27 cellular contexts compared by ENCODE assay signal in genomic region chr15:30036304-30036703, GRCh38. TPM values are rescaled to one million over a fixed set of nuclear protein-coding genes. Genes with fewer than 3 reads are reported as not detected.
DNase-seq lines count a peak whose midpoint lies in the region; ATAC-seq, FAIRE-seq and TF ChIP-seq lines count a peak whose summit lies in the region.
"Had no signal": no experiment of that assay in that cellular context is flagged by ENCODE, and none has a peak within 500 bp of the region (broad histone marks: within the 10 kb centered on the region; RNA-seq: fewer than 3 reads in every experiment).

No MANE protein-coding gene starts in this region.

- H3K27ac ChIP-seq in K562 (ENCODE audit: extremely low read depth, low read depth, low read length) (no peak overlapping the region), temporal lobe (ENCODE audit: low read depth, low read length) (peak overlapping the region; percentile 79), stomach (no peak overlapping the region), sigmoid colon (no peak overlapping the region)
- H3K27ac ChIP-seq: RWPE1, SK-N-MC had no signal

- FAIRE-seq in K562 (lab: Jason Lieb, UNC), result no peak
- FAIRE-seq: GM12878, H1, HTR-8/SVneo had no signal

- no peak for ATAC-seq in K562
- ATAC-seq: CD8-positive, alpha-beta T cell; GM12878; HCT116 had no signal

- TF ChIP-seq CTCF in K562 (IDR thresholded peaks at IDR 0.05 in 2 of 3, conservative IDR thresholded peaks at IDR 0.05 in 1 of 3; ENCODE audit: insufficient read depth in 2 of 3, low read depth in 1 of 3, low read length in 3 of 3) (no peak), stomach (IDR thresholded peaks at IDR 0.05) (no peak), sigmoid colon (IDR thresholded peaks at IDR 0.05) (no peak)

- no peak overlapping the region for H3K9ac ChIP-seq in K562 (ENCODE audit: insufficient read depth in 1 of 2, low read depth in 2 of 2, low read length in 2 of 2)

- H2AFZ ChIP-seq in K562 (ENCODE audit: low read depth, low read length), result no peak overlapping the region

- BruUV-seq in K562 (replicated peaks; lab: Mats Ljungman, UMichigan), result no TSS peak

- H3K4me1 ChIP-seq in K562 (replicated peaks in 1 of 2; ENCODE audit: control insufficient read depth in 2 of 2, insufficient read depth in 2 of 2, low read length in 2 of 2) (no peaks in the 10 kb centered on the region), stomach (no peaks in the 10 kb centered on the region), sigmoid colon (no peaks in the 10 kb centered on the region)

- no peak for TF ChIP-seq RAD21 in K562 (CRISPR knock-in tag; conservative IDR thresholded peaks at IDR 0.05 in 1 of 2, IDR thresholded peaks at IDR 0.05 in 1 of 2)

- in situ Hi-C loops in K562 (cut with MboI), result no loop called here

- CTCF ChIA-PET in K562 (lab: Yijun Ruan, JAX; ENCODE audit: low intra/inter-chr PET ratio), result no interaction called here

- no peak overlapping the region for H3K4me2 ChIP-seq in K562 (ENCODE audit: insufficient read depth, low read length)

- TF ChIP-seq EP300 in K562 (IDR thresholded peaks at IDR 0.05; ENCODE audit: low read length) (no peak), stomach (IDR thresholded peaks at IDR 0.05) (no peak), sigmoid colon (IDR thresholded peaks at IDR 0.05) (no peak)

- peak; percentile 4 for DNase-seq in NCI-H446 treated with DMSO at 0.1 percent for 48 hours (lab: John Stamatoyannopoulos, UW)
- DNase-seq in NCI-H446 (lab: John Stamatoyannopoulos, UW), result no peak
- no peak for DNase-seq in K562 (ENCODE audit: extremely low read depth in 1 of 4, low spot score in 3 of 4)
- DNase-seq in inferior parietal cortex (ENCODE audit: extremely low spot score), result peak; percentile 67
- no peak for DNase-seq in cortex of kidney (lab: John Stamatoyannopoulos, UW)
- no peak for DNase-seq in stomach
- no peak for DNase-seq in sigmoid colon
- DNase-seq: 8988T; C1 segment of cervical spinal cord; CD8-positive, alpha-beta T cell; DND-41; IMR-90; Karpas-422; NCI-H1417; NCI-H1694 treated with DMSO at 0.1 percent for 48 hours; NCI-H2081 treated with DMSO at 0.1 percent for 48 hours; NCI-H510A treated with DMSO at 0.1 percent for 48 hours; NCI-H774; NK-92 treated with Interleukin-12 subunit alpha and Interleukin-12 subunit beta, amount 100 ng/mL, for 24 hours; SHP77 treated with DMSO at 0.1 percent for 48 hours had no signal

- H3K4me3 ChIP-seq in K562 (no peak overlapping the region), stomach (no peak overlapping the region), sigmoid colon (no peak overlapping the region)
- H3K4me3 ChIP-seq: GM12878, SK-N-MC had no signal

- no peaks in the 10 kb centered on the region; a peak in 1 of 5 replicates for H3K27me3 ChIP-seq in K562 (ENCODE audit: control insufficient read depth in 2 of 2, insufficient read depth in 2 of 2, low read length in 2 of 2)
- no peaks in the 10 kb centered on the region for H3K27me3 ChIP-seq in stomach
- H3K27me3 ChIP-seq in sigmoid colon, result no peaks in the 10 kb centered on the region

- no peaks in the 10 kb centered on the region for H3K36me3 ChIP-seq in K562 (ENCODE audit: control insufficient read depth, insufficient read depth, low read length)
- no peaks in the 10 kb centered on the region for H3K36me3 ChIP-seq in stomach
- no peaks in the 10 kb centered on the region for H3K36me3 ChIP-seq in sigmoid colon

- WGBS in K562 (ENCODE audit: insufficient coverage, low coverage, missing lambda C conversion rate), result 0% methylated on average over 4 of the region's 4 CpGs
- 80 to 91% (median 89%) methylated on average over 4 of the region's 4 CpGs for WGBS in stomach, 5 donors
- 89 to 90% methylated on average over 4 of the region's 4 CpGs for WGBS in sigmoid colon, 2 donors

- TF ChIP-seq POLR2A in K562 (conservative IDR thresholded peaks at IDR 0.05) (no peak), stomach (IDR thresholded peaks at IDR 0.05) (no peak), sigmoid colon (IDR thresholded peaks at IDR 0.05) (no peak)

- no peaks in the 10 kb centered on the region for H3K79me2 ChIP-seq in K562 (ENCODE audit: control insufficient read depth, insufficient read depth, low read length)

- intact Hi-C loops in K562 (cut with micrococcal nuclease), result no loop called here
- intact Hi-C loops in stomach (cut with DNase I; ENCODE audit: low total_unique reads), result no loop called here
- intact Hi-C loops in sigmoid colon (cut with DNase I), result no loop called here

- H3K9me3 ChIP-seq in K562 (replicated peaks; ENCODE audit: control insufficient read depth, insufficient read depth, low read depth, low read length) (no peaks in the 10 kb centered on the region), stomach (no peaks in the 10 kb centered on the region), sigmoid colon (no peaks in the 10 kb centered on the region)

- H3K9me1 ChIP-seq in K562 (ENCODE audit: control insufficient read depth, insufficient read depth, low read length), result no peaks in the 10 kb centered on the region

- no peaks in the 10 kb centered on the region for H4K20me1 ChIP-seq in K562 (replicated peaks; ENCODE audit: control insufficient read depth, insufficient read depth, low read length)

- POLR2A ChIA-PET in K562 (lab: Yijun Ruan, JAX), result no interaction called here

TF ChIP-seq in K562, 482 proteins besides CTCF, POLR2A, EP300 and RAD21:
- TF ChIP-seq RFX1 (IDR thresholded peaks at IDR 0.05), result peak; percentile 80
- TF ChIP-seq DEAF1 (CRISPR knock-in tag; IDR thresholded peaks at IDR 0.05), result no peak

RNA-seq across cellular contexts. Expression of gene GOLGA8J, which starts 46.5 kb away (rescaled TPM):
- not detected in 2 replicates for total RNA-seq in K562 (2011; cell fraction: chromatin; rRNA removed; ENCODE audit: low replicate concordance)
- not detected in 2 replicates for total RNA-seq in K562 (2011; cell fraction: nucleolus; rRNA removed)
- total RNA-seq in K562 (2011; cell fraction: nucleoplasm; rRNA removed), result 0.22 TPM in 1 of 2 replicates, not detected in the other
- total RNA-seq in K562 (2014; rRNA removed) (not detected in 2 replicates), K562 (2014; rRNA removed; fragmentation: Illumina TruSeq; extraction: Trizol) (not detected in 2 replicates), K562 (2015; rRNA removed; fragmentation: Illumina TruSeq; extraction: Trizol) (not detected in 2 replicates), K562 (2021) (not detected in 2 replicates), temporal lobe (not detected), stomach (not detected), sigmoid colon (under 1 TPM in 1 of 4 donors, not detected in 3; 0.54 TPM)
- polyA plus RNA-seq in K562 (2011; rRNA removed) (not detected in 2 replicates), K562 (2014; fragmentation: Illumina TruSeq; extraction: Trizol) (not detected in 2 replicates), K562 (2014; fragmentation: Nextera tagmentation; extraction: Ambion mirVana) (not detected), K562 (2014; rRNA removed) (not detected in 2 replicates), stomach (not detected), sigmoid colon (not detected)
- not detected in 2 replicates for polyA plus RNA-seq in K562 (2011; cell fraction: cytosol; rRNA removed)
- polyA plus RNA-seq in K562 (2011; cell fraction: nucleus; rRNA removed), result not detected in 2 replicates
- polyA plus RNA-seq in K562 (2012), result not detected in 2 replicates
- not detected in 2 replicates for polyA minus RNA-seq in K562 (2011; rRNA and poly(A)+ RNA removed)
- polyA minus RNA-seq in K562 (2011; cell fraction: cytosol; rRNA and poly(A)+ RNA removed), result not detected in 2 replicates
- polyA minus RNA-seq in K562 (2011; cell fraction: nucleus; rRNA and poly(A)+ RNA removed), result not detected in 2 replicates
- total RNA-seq: CD8-positive, alpha-beta T cell; GM12878; H1; IMR-90 had no signal
- polyA plus RNA-seq: H1, IMR-90 had no signal

Comparison
In these comparisons a context has a peak if more than half of its experiments do, and no peak if none do; other contexts are left out.
1. DNase-seq: peak in NCI-H446 treated with DMSO at 0.1 percent for 48 hours (single experiment) and inferior parietal cortex (single experiment); none in NCI-H446 (0 of 2), K562 (0 of 4), cortex of kidney (single experiment), stomach (single experiment) and sigmoid colon (single experiment).